In the genomic region with DNA sequence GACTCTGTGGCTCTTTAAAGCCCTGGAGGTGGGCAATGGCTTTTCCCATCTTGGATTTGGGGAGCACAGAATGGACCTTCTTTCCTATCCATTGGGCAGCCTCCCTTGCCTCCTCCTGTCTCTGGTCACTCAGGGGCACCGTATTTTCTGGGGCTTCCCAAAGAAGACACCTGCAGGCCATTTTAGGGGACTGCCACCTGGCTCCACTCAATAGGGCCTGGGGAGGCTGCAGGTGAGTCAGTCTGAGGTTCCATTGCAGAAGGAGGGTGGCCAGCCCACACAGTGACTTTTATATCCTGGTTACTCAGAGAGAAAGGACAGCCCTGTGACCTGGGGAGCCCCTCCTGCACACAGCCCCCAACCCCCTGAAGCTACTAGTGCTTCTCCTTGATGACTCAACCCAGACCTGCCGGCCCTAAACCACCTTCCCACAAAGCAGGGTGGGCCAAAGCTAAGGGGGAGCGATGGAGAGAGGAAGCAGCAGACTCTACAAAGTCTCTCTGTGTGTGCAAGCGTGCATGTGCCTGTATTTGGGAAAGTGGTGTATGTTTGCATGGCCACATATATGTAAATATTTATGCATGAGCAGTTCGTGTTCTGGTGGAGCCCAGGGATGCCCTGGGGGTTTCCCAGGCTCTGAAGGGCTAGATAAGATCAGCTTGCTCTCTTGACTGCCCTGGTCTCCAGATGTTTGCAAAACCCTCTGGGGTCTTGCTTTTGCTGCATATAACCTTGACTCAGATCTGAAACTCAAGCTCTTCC, we compare ENCODE assay signal across 1 cellular context.
TF ChIP-seq lines count a peak whose summit lies in the region.

No MANE protein-coding gene starts in this region.

TF ChIP-seq in H1, 55 proteins besides CTCF, POLR2A, EP300 and RAD21 (continued from another document):
- TF ChIP-seq, protein P1, sequence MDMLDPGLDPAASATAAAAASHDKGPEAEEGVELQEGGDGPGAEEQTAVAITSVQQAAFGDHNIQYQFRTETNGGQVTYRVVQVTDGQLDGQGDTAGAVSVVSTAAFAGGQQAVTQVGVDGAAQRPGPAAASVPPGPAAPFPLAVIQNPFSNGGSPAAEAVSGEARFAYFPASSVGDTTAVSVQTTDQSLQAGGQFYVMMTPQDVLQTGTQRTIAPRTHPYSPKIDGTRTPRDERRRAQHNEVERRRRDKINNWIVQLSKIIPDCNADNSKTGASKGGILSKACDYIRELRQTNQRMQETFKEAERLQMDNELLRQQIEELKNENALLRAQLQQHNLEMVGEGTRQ (IDR thresholded peaks at IDR 0.05; ENCODE audit: low read length) = no peak
- TF ChIP-seq RXRA (IDR thresholded peaks at IDR 0.05; ENCODE audit: insufficient read depth, low read depth, low read length) = no peak
- no peak for TF ChIP-seq BRCA1 (IDR thresholded peaks at IDR 0.05; ENCODE audit: low read depth, low read length)
- no peak for TF ChIP-seq TAF7 (optimal IDR thresholded peaks at IDR 0.05; ENCODE audit: borderline replicate concordance, low read depth, low read length)
- no peak for TF ChIP-seq CEBPB (IDR thresholded peaks at IDR 0.05; ENCODE audit: low read depth, low read length)
- TF ChIP-seq SP1 (IDR thresholded peaks at IDR 0.05; ENCODE audit: low read depth, low read length) = no peak
- TF ChIP-seq CREB1 (IDR thresholded peaks at IDR 0.05) = no peak
- no peak for TF ChIP-seq KDM4A (IDR thresholded peaks at IDR 0.05; ENCODE audit: low read depth, low read length, severe bottlenecking)
- TF ChIP-seq SRF (IDR thresholded peaks at IDR 0.05; ENCODE audit: low read depth, low read length) = no peak
- TF ChIP-seq RNF2 (IDR thresholded peaks at IDR 0.05; ENCODE audit: borderline replicate concordance, low read depth, low read length, missing control alignments, poor library complexity, severe bottlenecking) = no peak
- TF ChIP-seq JUN (IDR thresholded peaks at IDR 0.05; ENCODE audit: low read depth, low read length) = no peak
- no peak for TF ChIP-seq SIX5 (IDR thresholded peaks at IDR 0.05; ENCODE audit: low read depth, low read length)
- no peak for TF ChIP-seq SIRT6 (IDR thresholded peaks at IDR 0.05; ENCODE audit: low read length)
- TF ChIP-seq, protein P2, sequence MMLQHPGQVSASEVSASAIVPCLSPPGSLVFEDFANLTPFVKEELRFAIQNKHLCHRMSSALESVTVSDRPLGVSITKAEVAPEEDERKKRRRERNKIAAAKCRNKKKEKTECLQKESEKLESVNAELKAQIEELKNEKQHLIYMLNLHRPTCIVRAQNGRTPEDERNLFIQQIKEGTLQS (IDR thresholded peaks at IDR 0.05; ENCODE audit: insufficient read depth, low read depth, low read length) = no peak
- TF ChIP-seq SIN3A (conservative IDR thresholded peaks at IDR 0.05 in 1 of 2, IDR thresholded peaks at IDR 0.05 in 1 of 2; ENCODE audit: low read depth in 1 of 2, low read length in 2 of 2) = no peak
- TF ChIP-seq CTBP2 (IDR thresholded peaks at IDR 0.05; ENCODE audit: borderline replicate concordance, insufficient read depth, insufficient read length, low read length) = no peak
